15 cellular contexts compared by ENCODE assay signal in genomic region chr22:45626198-45626651, GRCh38. TPM values are rescaled to one million over a fixed set of nuclear protein-coding genes. Genes with fewer than 3 reads are reported as not detected.
DNase-seq lines count a peak whose midpoint lies in the region; ATAC-seq and TF ChIP-seq lines count a peak whose summit lies in the region.
"Had no signal": no experiment of that assay in that cellular context is flagged by ENCODE, and none has a peak within 500 bp of the region (broad histone marks: within the 10 kb centered on the region; RNA-seq: fewer than 3 reads in every experiment).

No MANE protein-coding gene starts in this region.

- H3K36me3 ChIP-seq in hepatocyte (replicated peaks; ENCODE audit: insufficient read depth, low read depth) = no peaks in the 10 kb centered on the region
- H3K36me3 ChIP-seq in mesenchymal stem cell (ENCODE audit: control insufficient read depth in 1 of 2, insufficient read depth in 2 of 2, low read depth in 1 of 2, low read length in 2 of 2) = no peaks in the 10 kb centered on the region

- no peak overlapping the region for H3K4me3 ChIP-seq in hepatocyte
- no peak overlapping the region for H3K4me3 ChIP-seq in mesenchymal stem cell (ENCODE audit: insufficient read depth in 1 of 2, low read depth in 1 of 2, low read length in 2 of 2)

- no peak overlapping the region for H3K23ac ChIP-seq in mesenchymal stem cell (ENCODE audit: low read length in 2 of 2)

- H4K91ac ChIP-seq in mesenchymal stem cell (ENCODE audit: low read length) = no peak overlapping the region

- no peaks in the 10 kb centered on the region for H3K9me2 ChIP-seq in hepatocyte (replicated peaks; ENCODE audit: insufficient read depth)

- no peak for TF ChIP-seq CTCF in RWPE1 (conservative IDR thresholded peaks at IDR 0.05; ENCODE audit: low read depth)
- no peak for TF ChIP-seq CTCF in hepatocyte (IDR thresholded peaks at IDR 0.05; ENCODE audit: poor library complexity)

- H3K9ac ChIP-seq in mesenchymal stem cell (ENCODE audit: low read length) = no peak overlapping the region

- H4K20me1 ChIP-seq in hepatocyte (ENCODE audit: insufficient read depth, poor library complexity, severe bottlenecking) = no peaks in the 10 kb centered on the region

- H3K4ac ChIP-seq in mesenchymal stem cell (ENCODE audit: low read depth in 1 of 2, low read length in 2 of 2) = no peak overlapping the region

- H2BK15ac ChIP-seq in mesenchymal stem cell (ENCODE audit: low read depth, poor library complexity, severe bottlenecking) = no peak overlapping the region

- no peaks in the 10 kb centered on the region for H3K79me1 ChIP-seq in mesenchymal stem cell (replicated peaks; ENCODE audit: low read length, poor library complexity, severe bottlenecking)

- WGBS in hepatocyte (ENCODE audit: low lambda C conversion rate, missing lambda C conversion rate) = 72% methylated on average over 22 of the region's 22 CpGs
- 76% methylated on average over 22 of the region's 22 CpGs for WGBS in mesenchymal stem cell

- H2AFZ ChIP-seq in hepatocyte (no peak overlapping the region), mesenchymal stem cell (ENCODE audit: low read depth, low read length) (no peak overlapping the region)

- no peak overlapping the region for H2AK5ac ChIP-seq in mesenchymal stem cell (ENCODE audit: low read length, severe bottlenecking)

- POLR2A ChIA-PET in RWPE1 (lab: Yijun Ruan, JAX; ENCODE audit: low non-redundant PET) = interaction anchor here (0.6 kb wide), 1 partner anchor 894 kb away, joined by 3 read pairs; no protein-coding TSS in a partner anchor

- intact Hi-C loops in posterior vena cava (cut with DNase I) = no loop called here

- H3K18ac ChIP-seq in mesenchymal stem cell (ENCODE audit: low read depth in 1 of 2, low read length in 2 of 2) = no peak overlapping the region

- no peaks in the 10 kb centered on the region for H3K27me3 ChIP-seq in hepatocyte
- peaks cover 3 to 14% of the 10 kb centered on the region in 2 experiments for H3K27me3 ChIP-seq in mesenchymal stem cell (ENCODE audit: control insufficient read depth in 1 of 2, insufficient read depth in 1 of 2, low read length in 2 of 2)

- H2BK5ac ChIP-seq in mesenchymal stem cell (ENCODE audit: low read depth, low read length, poor library complexity, severe bottlenecking) = no peak overlapping the region

- H3K27ac ChIP-seq in RWPE1 (peak overlapping the region; percentile 75), hepatocyte (no peak overlapping the region), mesenchymal stem cell (ENCODE audit: low read length, poor library complexity, severe bottlenecking) (no peak overlapping the region)

- no peak for ATAC-seq in HG02884 (IDR thresholded peaks at IDR 0.05; ENCODE audit: unreplicated experiment)
- ATAC-seq: activated naive CD4-positive, alpha-beta T cell treated with anti-CD3 and anti-CD28 coated beads, Interleukin-2, amount 50 U/mL, for 72 hours; naive thymus-derived CD4-positive, alpha-beta T cell; right cardiac atrium; stimulated activated naive B cell treated with anti-CD40 and anti-IgM and Interleukin-4, amounts not matched to agents 10 μg/mL and 1 μg/mL and 100 μg/mL, for 72 hours; T-cell had no signal

- H3K14ac ChIP-seq in mesenchymal stem cell (ENCODE audit: low read length in 2 of 2) = no peak overlapping the region

- H3K9me3 ChIP-seq in hepatocyte (ENCODE audit: low read depth) (no peaks in the 10 kb centered on the region), mesenchymal stem cell (ENCODE audit: control insufficient read depth, low read length) (no peaks in the 10 kb centered on the region)

- peak; percentile 69 for DNase-seq in Daoy (ENCODE audit: low read depth)
- peak; percentile 85 for DNase-seq in RWPE1 (ENCODE audit: low spot score)
- peak; percentile 76 for DNase-seq in hepatocyte (ENCODE audit: low spot score)
- DNase-seq in posterior vena cava (ENCODE audit: low spot score) = peak; percentile 61
- no peak for DNase-seq in mesenchymal stem cell
- no peak for DNase-seq in NCI-H2107 treated with DMSO at 0.1 percent for 48 hours (lab: John Stamatoyannopoulos, UW; ENCODE audit: unreplicated experiment)
- no peak for DNase-seq in effector CD4-positive, alpha-beta T cell
- DNase-seq: naive thymus-derived CD4-positive, alpha-beta T cell; NCI-H1105; NCI-H524; stimulated activated naive B cell treated with anti-CD40 and anti-IgM and Interleukin-4, amounts not matched to agents 10 μg/mL and 1 μg/mL and 100 μg/mL, for 72 hours; T-cell had no signal

- CTCF ChIA-PET in RWPE1 (lab: Yijun Ruan, JAX) = no interaction called here

- no peak overlapping the region for H2BK12ac ChIP-seq in mesenchymal stem cell (ENCODE audit: low read length in 2 of 2)

- H3K79me2 ChIP-seq in hepatocyte = no peaks in the 10 kb centered on the region

- no peak overlapping the region for H2BK120ac ChIP-seq in mesenchymal stem cell (ENCODE audit: low read depth, low read length)

- H4K8ac ChIP-seq in mesenchymal stem cell (ENCODE audit: low read length) = no peak overlapping the region

- H3K4me2 ChIP-seq in hepatocyte (no peak overlapping the region), mesenchymal stem cell (ENCODE audit: low read length, poor library complexity, severe bottlenecking) (no peak overlapping the region)

- peaks cover 5% of the 10 kb centered on the region for H3K4me1 ChIP-seq in hepatocyte (ENCODE audit: insufficient read depth)
- H3K4me1 ChIP-seq in mesenchymal stem cell (ENCODE audit: control insufficient read depth, insufficient read depth, low read depth, low read length) = peaks cover 4% of the 10 kb centered on the region

RNA-seq across cellular contexts. Expression of gene ATXN10, which starts 45.4 kb away (rescaled TPM):
- total RNA-seq in Daoy (2014; rRNA removed; shearing (Covaris generic)) = 116 and 130 TPM in 2 replicates
- 118 and 141 TPM in 2 replicates for total RNA-seq in hepatocyte
- polyA plus RNA-seq in hepatocyte = 186 and 196 TPM in 2 replicates
- 100 to 1,000 TPM; 108 to 117 TPM for total RNA-seq in posterior vena cava
- polyA plus RNA-seq in mesenchymal stem cell (2013, experiment 1 of 2) = 56.6 TPM
- polyA plus RNA-seq in mesenchymal stem cell (2013, experiment 2 of 2) = 60.4 TPM

Comparison
In these comparisons a context has a peak if more than half of its experiments do, and no peak if none do; other contexts are left out.
1. DNase-seq: peak in Daoy (single experiment), RWPE1 (single experiment), hepatocyte (single experiment) and posterior vena cava (single experiment); none in mesenchymal stem cell (single experiment), NCI-H2107 treated with DMSO at 0.1 percent for 48 hours (single experiment) and effector CD4-positive, alpha-beta T cell (single experiment).